Comparison of ENCODE assay signal across 9 cellular contexts in the genomic region with DNA sequence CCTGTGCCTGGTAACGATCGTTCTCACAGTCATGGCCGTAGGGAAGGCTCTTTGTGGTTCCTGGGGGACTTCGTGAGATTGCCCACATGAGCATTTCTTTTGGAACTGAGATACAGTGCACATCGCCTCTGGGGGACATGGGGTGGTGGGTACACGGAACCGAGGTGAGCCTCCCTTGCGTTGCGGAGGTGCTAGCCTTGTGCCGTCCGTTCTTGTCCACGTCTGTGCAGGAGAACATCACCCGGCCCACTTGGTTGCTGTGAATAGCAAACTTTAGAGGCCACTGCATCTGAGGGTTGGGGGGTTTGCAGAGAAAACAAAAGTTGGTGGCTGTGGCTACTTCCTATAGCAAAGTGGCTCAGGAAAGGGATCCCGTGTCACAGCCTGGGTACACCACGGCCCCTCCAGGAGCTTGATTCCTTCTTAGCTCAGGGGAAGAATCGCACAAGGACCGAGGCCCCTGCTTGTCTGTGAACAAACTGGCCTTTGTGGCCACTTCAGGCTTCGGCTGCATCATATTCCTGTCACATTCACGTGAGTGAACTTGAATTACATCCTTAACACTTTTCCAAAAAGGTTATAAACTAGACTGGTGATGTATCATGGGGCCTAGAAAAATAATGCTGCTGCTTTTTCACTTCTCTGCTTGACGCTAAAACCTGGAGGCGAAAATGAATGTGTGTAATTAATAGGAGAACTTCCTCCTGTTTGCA.
DNase-seq lines count a peak whose midpoint lies in the region; TF ChIP-seq lines count a peak whose summit lies in the region.
"Had no signal": no experiment of that assay in that cellular context is flagged by ENCODE, and none has a peak within 500 bp of the region (broad histone marks: within the 10 kb centered on the region; RNA-seq: fewer than 3 reads in every experiment).

No MANE protein-coding gene starts in this region.

- H3K27me3 Mint-ChIP-seq in CD8-positive, alpha-beta memory T cell: no peaks in the 10 kb centered on the region
- peaks cover 4% of the 10 kb centered on the region for H3K27me3 Mint-ChIP-seq in neural progenitor cell (ENCODE audit: insufficient read depth, low read depth)

- CTCF ChIA-PET in CD8-positive, alpha-beta memory T cell (lab: Charles Lee): interaction anchor here (1.0 to 19.9 kb wide), 2 partner anchors 26 to 45 kb away, joined by 5 to 295 read pairs; no protein-coding TSS in a partner anchor

- peaks cover 100% of the 10 kb centered on the region for H3K4me1 ChIP-seq in CD8-positive, alpha-beta memory T cell (ENCODE audit: insufficient read depth, low read length)
- H3K4me1 ChIP-seq in endocrine pancreas (ENCODE audit: control insufficient read depth, insufficient read depth, low read length) (peaks cover 8% of the 10 kb centered on the region), neural progenitor cell (peaks cover 29% of the 10 kb centered on the region)

- H3K27ac ChIP-seq in CD8-positive, alpha-beta memory T cell (ENCODE audit: low read depth, low read length): peak overlapping the region; percentile 44
- no peak overlapping the region for H3K27ac ChIP-seq in neural progenitor cell

- H3K27me3 ChIP-seq in CD8-positive, alpha-beta memory T cell (ENCODE audit: insufficient read depth, low read length, poor library complexity, severe bottlenecking): no peaks in the 10 kb centered on the region
- H3K27me3 ChIP-seq in endocrine pancreas (ENCODE audit: control insufficient read depth, insufficient read depth, low read length) (no peaks in the 10 kb centered on the region), neural progenitor cell (peaks cover 1% of the 10 kb centered on the region)

- no peaks in the 10 kb centered on the region for H3K9me3 ChIP-seq in CD8-positive, alpha-beta memory T cell (ENCODE audit: low read length)
- H3K9me3 ChIP-seq in endocrine pancreas (ENCODE audit: control insufficient read depth, low read length) (no peaks in the 10 kb centered on the region), neural progenitor cell (ENCODE audit: low read depth) (no peaks in the 10 kb centered on the region)

- no peaks in the 10 kb centered on the region for H3K36me3 ChIP-seq in CD8-positive, alpha-beta memory T cell (ENCODE audit: insufficient read depth, low read length)
- H3K36me3 ChIP-seq in endocrine pancreas (ENCODE audit: control insufficient read depth, insufficient read depth, low read length) (no peaks in the 10 kb centered on the region), neural progenitor cell (no peaks in the 10 kb centered on the region)

- peaks cover 0 to 17% (median 0%) of the 10 kb centered on the region in 3 donors for H3K36me3 Mint-ChIP-seq in CD8-positive, alpha-beta memory T cell
- H3K36me3 Mint-ChIP-seq in neural progenitor cell: peaks cover 4% of the 10 kb centered on the region

- DNase-seq in CD8-positive, alpha-beta memory T cell: no peak
- DNase-seq in NOMO-1 treated with DMSO at 0.1 percent for 48 hours (lab: John Stamatoyannopoulos, UW; ENCODE audit: unreplicated experiment): peak; percentile 70
- DNase-seq in neural progenitor cell (ENCODE audit: low spot score): no peak
- DNase-seq in NK-92 treated with Interleukin-12 subunit alpha and Interleukin-12 subunit beta, amount 100 ng/mL, for 24 hours (lab: John Stamatoyannopoulos, UW): no peak
- no peak for DNase-seq in dermis blood vessel endothelial cell
- DNase-seq in NCI-H146 (lab: John Stamatoyannopoulos, UW): no peak
- DNase-seq in KG1 (lab: John Stamatoyannopoulos, UW): no peak
- DNase-seq: GOT3 had no signal

- peaks cover 40% of the 10 kb centered on the region for H4K20me1 ChIP-seq in neural progenitor cell (ENCODE audit: low read depth)

- peaks cover 97 to 99% (median 98%) of the 10 kb centered on the region in 3 donors for H3K4me1 Mint-ChIP-seq in CD8-positive, alpha-beta memory T cell
- peaks cover 84% of the 10 kb centered on the region for H3K4me1 Mint-ChIP-seq in neural progenitor cell

- H3K4me3 ChIP-seq in CD8-positive, alpha-beta memory T cell (ENCODE audit: low read length): peak overlapping the region; percentile 12
- H3K4me3 ChIP-seq in endocrine pancreas (ENCODE audit: control insufficient read depth, insufficient read depth, low read length) (no peak overlapping the region), neural progenitor cell (no peak overlapping the region)

- H3K4me3 Mint-ChIP-seq in CD8-positive, alpha-beta memory T cell: peak overlapping the region; percentile 34 to 87 (median 65)
- no peak overlapping the region for H3K4me3 Mint-ChIP-seq in neural progenitor cell

- no peaks in the 10 kb centered on the region for H3F3A ChIP-seq in neural progenitor cell (ENCODE audit: low read depth)

- H2AFZ ChIP-seq in neural progenitor cell (replicated peaks): no peak overlapping the region

- peak overlapping the region; percentile 86 to 98 (median 95) for H3K27ac Mint-ChIP-seq in CD8-positive, alpha-beta memory T cell
- peak overlapping the region; percentile 81 for H3K27ac Mint-ChIP-seq in neural progenitor cell

- H3K9me3 Mint-ChIP-seq in CD8-positive, alpha-beta memory T cell: no peaks in the 10 kb centered on the region
- no peaks in the 10 kb centered on the region for H3K9me3 Mint-ChIP-seq in neural progenitor cell

- POLR2A ChIA-PET in CD8-positive, alpha-beta memory T cell (lab: Charles Lee): interaction anchor here (0.9 to 1.5 kb wide), 2 partner anchors 8 to 11 kb away, joined by 3 read pairs; no protein-coding TSS in a partner anchor

- H3K79me2 ChIP-seq in neural progenitor cell (ENCODE audit: low read depth): no peaks in the 10 kb centered on the region

- H3K9ac ChIP-seq in endocrine pancreas (ENCODE audit: control insufficient read depth, insufficient read depth, low read length) (peak overlapping the region; percentile 31), neural progenitor cell (no peak overlapping the region)

- no peak for TF ChIP-seq CTCF in neural progenitor cell (IDR thresholded peaks at IDR 0.05)

- no peak overlapping the region for H3K4me2 ChIP-seq in neural progenitor cell
